Comparison of ENCODE assay signal across 9 cellular contexts in genomic region chr1:168470821-168471473, GRCh38.
DNase-seq lines count a peak whose midpoint lies in the region; ATAC-seq, FAIRE-seq and TF ChIP-seq lines count a peak whose summit lies in the region.
"Had no signal": no experiment of that assay in that cellular context is flagged by ENCODE, and none has a peak within 500 bp of the region (broad histone marks: within the 10 kb centered on the region; RNA-seq: fewer than 3 reads in every experiment).

No MANE protein-coding gene starts in this region.

- no peak overlapping the region for H2AK5ac ChIP-seq in trophoblast cell (ENCODE audit: low read length)

- no peak overlapping the region for H3K4me2 ChIP-seq in trophoblast cell (ENCODE audit: low read length)

- no peak for TF ChIP-seq CTCF in colonic mucosa (IDR thresholded peaks at IDR 0.05)

- peaks cover 20% of the 10 kb centered on the region for H3K4me1 ChIP-seq in colonic mucosa
- peaks cover 0 to 8% of the 10 kb centered on the region in 2 experiments for H3K4me1 ChIP-seq in trophoblast cell (ENCODE audit: control insufficient read depth in 1 of 2, insufficient read depth in 2 of 2, low read length in 2 of 2)

- FAIRE-seq in GM19239 (lab: Jason Lieb, UNC), result peak; percentile 76

- H3K27ac ChIP-seq in colonic mucosa (peak overlapping the region; percentile 40), trophoblast cell (ENCODE audit: low read depth, low read length) (peak overlapping the region; percentile 60)

- H3K79me1 ChIP-seq in trophoblast cell (ENCODE audit: low read length), result peaks cover 7% of the 10 kb centered on the region

- H2BK120ac ChIP-seq in trophoblast cell (ENCODE audit: insufficient read depth, low read length, poor library complexity), result no peak overlapping the region

- H3K9ac ChIP-seq in colonic mucosa (ENCODE audit: low read depth in 2 of 2, low read length in 2 of 2) (no peak overlapping the region), trophoblast cell (ENCODE audit: low read length) (no peak overlapping the region)

- H2BK5ac ChIP-seq in trophoblast cell (ENCODE audit: low read depth, low read length, poor library complexity), result no peak overlapping the region

- no peaks in the 10 kb centered on the region for H3K79me2 ChIP-seq in trophoblast cell (ENCODE audit: control insufficient read depth, insufficient read depth, low read length, poor library complexity)

- no peak overlapping the region for H2AFZ ChIP-seq in trophoblast cell (ENCODE audit: insufficient read depth, low read length, poor library complexity)

- H3K4ac ChIP-seq in trophoblast cell (ENCODE audit: low read depth, low read length), result no peak overlapping the region

- H4K8ac ChIP-seq in trophoblast cell (ENCODE audit: low read depth, low read length), result no peak overlapping the region

- ATAC-seq in HG03159 (IDR thresholded peaks at IDR 0.05; ENCODE audit: unreplicated experiment) (no peak), HG03439 (IDR thresholded peaks at IDR 0.05; ENCODE audit: unreplicated experiment) (no peak)

- H3K4me3 ChIP-seq in colonic mucosa (no peak overlapping the region), trophoblast cell (ENCODE audit: low read depth, low read length) (no peak overlapping the region)
- H3K4me3 ChIP-seq: HAP-1 had no signal

- H4K12ac ChIP-seq in trophoblast cell (ENCODE audit: low read depth, low read length), result no peak overlapping the region

- H3K27me3 ChIP-seq in colonic mucosa (no peaks in the 10 kb centered on the region), trophoblast cell (ENCODE audit: insufficient read depth, low read length) (no peaks in the 10 kb centered on the region)

- H3K36me3 ChIP-seq in colonic mucosa (no peaks in the 10 kb centered on the region), trophoblast cell (ENCODE audit: control insufficient read depth in 1 of 2, insufficient read depth in 2 of 2, low read length in 2 of 2) (peaks cover 2 to 3% of the 10 kb centered on the region in 2 experiments)
- H3K36me3 ChIP-seq: HAP-1 had no signal

- DNase-seq in GM19239 (ENCODE audit: insufficient read length, low spot score) (no peak), NCI-H446 treated with DMSO at 0.1 percent for 48 hours (lab: John Stamatoyannopoulos, UW) (peak; percentile 73), colonic mucosa (no peak), trophoblast cell (peak; percentile 63 to 82), SK-N-DZ (ENCODE audit: low spot score) (no peak), OCI-M2 (lab: John Stamatoyannopoulos, UW; ENCODE audit: unreplicated experiment) (no peak)

- no peak overlapping the region for H3K23ac ChIP-seq in trophoblast cell (ENCODE audit: low read length)

- no peak overlapping the region for H4K91ac ChIP-seq in trophoblast cell (ENCODE audit: low read depth, low read length)

- no peak overlapping the region for H2BK12ac ChIP-seq in trophoblast cell (ENCODE audit: low read length)

- no peak overlapping the region for H3K18ac ChIP-seq in trophoblast cell (ENCODE audit: low read length)

- intact Hi-C loops in colonic mucosa (cut with DNase I), result no loop called here

- WGBS in trophoblast cell (ENCODE audit: extremely low coverage, insufficient coverage, insufficient read length), result no CpG with 5 or more reads among the region's 2 CpGs

- no peak overlapping the region for H3K14ac ChIP-seq in trophoblast cell (ENCODE audit: low read length)

- peaks cover 7% of the 10 kb centered on the region for H3K9me3 ChIP-seq in colonic mucosa
- peaks cover 7% of the 10 kb centered on the region for H3K9me3 ChIP-seq in trophoblast cell (ENCODE audit: insufficient read depth, low read depth, low read length)
- H3K9me3 ChIP-seq: HAP-1 had no signal

Comparison
In these comparisons a context has a peak if more than half of its experiments do, and no peak if none do; other contexts are left out.
1. DNase-seq: peak in NCI-H446 treated with DMSO at 0.1 percent for 48 hours (single experiment) and trophoblast cell (2 of 2); none in GM19239 (single experiment), colonic mucosa (single experiment), SK-N-DZ (single experiment) and OCI-M2 (single experiment).